Comparison of ENCODE assay signal across 9 cellular contexts in the genomic region with DNA sequence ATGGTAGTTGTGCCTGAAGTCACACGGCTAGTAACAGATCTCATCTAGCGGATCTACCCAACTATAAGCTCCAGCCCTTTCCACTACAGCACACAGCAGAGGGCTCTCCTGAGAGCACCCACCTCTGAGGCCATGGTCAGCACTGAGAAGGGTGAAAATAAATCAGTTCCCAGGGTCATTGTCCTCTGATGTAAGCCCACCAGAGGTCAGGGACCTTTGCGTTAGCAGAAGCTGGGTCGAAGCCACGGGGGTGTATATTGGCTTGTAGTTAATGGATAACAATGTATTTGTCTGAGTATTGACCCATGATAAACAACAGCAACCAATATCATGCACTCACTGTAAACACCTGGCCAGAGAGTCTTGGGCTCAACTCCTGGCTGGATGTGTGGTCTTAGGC. TPM values are rescaled to one million over a fixed set of nuclear protein-coding genes. Genes with fewer than 3 reads are reported as not detected.
"Had no signal": no experiment of that assay in that cellular context is flagged by ENCODE, and none has a peak within 500 bp of the region (broad histone marks: within the 10 kb centered on the region; RNA-seq: fewer than 3 reads in every experiment).

No MANE protein-coding gene starts in this region.

RNA-seq across cellular contexts. Expression of gene FETUB, which starts 6.0 kb away (rescaled TPM):
- total RNA-seq: MCF 10A, NCI-H460, OCI-LY7, PC-9, Right ventricle myocardium inferior, RPMI7951, SJCRH30, SK-MEL-5 had no signal

RNA-seq across cellular contexts. Expression of gene AHSG, which starts 21.3 kb away (rescaled TPM):
- total RNA-seq: LHCN-M2, MCF 10A, NCI-H460, OCI-LY7, PC-9, Right ventricle myocardium inferior, RPMI7951, SJCRH30, SK-MEL-5 had no signal

RNA-seq across cellular contexts. Expression of gene HRG, which starts 31.6 kb away (rescaled TPM):
- total RNA-seq: OCI-LY7, Right ventricle myocardium inferior, RPMI7951, SJCRH30, SK-MEL-5 had no signal
